In the genomic region with DNA sequence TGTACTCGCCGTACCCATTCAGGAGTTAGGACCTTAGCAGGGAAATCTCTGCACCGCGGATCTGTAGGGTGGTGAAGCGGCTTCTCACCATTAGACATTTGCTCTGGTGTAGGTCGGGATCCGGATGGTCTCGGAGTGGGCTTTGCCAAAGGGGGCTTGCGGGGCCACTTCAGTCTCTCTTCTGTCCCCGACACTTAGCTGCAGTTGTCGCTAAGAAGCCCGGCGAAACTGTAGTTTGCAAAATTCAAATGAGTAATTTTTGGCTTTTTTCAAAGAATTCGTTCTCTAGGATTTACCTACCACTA, we compare ENCODE assay signal across 1 cellular context.
TF ChIP-seq lines count a peak whose summit lies in the region.

No MANE protein-coding gene starts in this region.

TF ChIP-seq in IMR-90, 13 proteins besides CTCF, POLR2A, EP300 and RAD21 (continued from another document):
- TF ChIP-seq MAFK (IDR thresholded peaks at IDR 0.05; ENCODE audit: low read depth, low read length), result no peak
- TF ChIP-seq SMC3 (IDR thresholded peaks at IDR 0.05; ENCODE audit: low read depth, low read length), result no peak
- no peak for TF ChIP-seq RFX5 (IDR thresholded peaks at IDR 0.05; ENCODE audit: low read depth, low read length)
- TF ChIP-seq, protein P1, sequence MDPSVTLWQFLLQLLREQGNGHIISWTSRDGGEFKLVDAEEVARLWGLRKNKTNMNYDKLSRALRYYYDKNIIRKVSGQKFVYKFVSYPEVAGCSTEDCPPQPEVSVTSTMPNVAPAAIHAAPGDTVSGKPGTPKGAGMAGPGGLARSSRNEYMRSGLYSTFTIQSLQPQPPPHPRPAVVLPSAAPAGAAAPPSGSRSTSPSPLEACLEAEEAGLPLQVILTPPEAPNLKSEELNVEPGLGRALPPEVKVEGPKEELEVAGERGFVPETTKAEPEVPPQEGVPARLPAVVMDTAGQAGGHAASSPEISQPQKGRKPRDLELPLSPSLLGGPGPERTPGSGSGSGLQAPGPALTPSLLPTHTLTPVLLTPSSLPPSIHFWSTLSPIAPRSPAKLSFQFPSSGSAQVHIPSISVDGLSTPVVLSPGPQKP (IDR thresholded peaks at IDR 0.05; ENCODE audit: borderline replicate concordance, low read depth, low read length), result no peak
TF ChIP-seq in IMR-90: peak in this region for 0.
